In genomic region chr3:62875103-62876002, GRCh38 we compare ENCODE assay signal across 8 cellular contexts. TPM values are rescaled to one million over a fixed set of nuclear protein-coding genes. Genes with fewer than 3 reads are reported as not detected.
A peak's percentile ranks its signal among the peaks of the same experiment; 100 is the strongest.
DNase-seq lines count a peak whose midpoint lies in the region; ATAC-seq and TF ChIP-seq lines count a peak whose summit lies in the region.

Gene CADPS, minus strand, starts transcription at chr3:62875416. Its CDS starts 387 bp downstream, at chr3:62875029.

- H3K27ac ChIP-seq in osteoblast (ENCODE audit: low read depth, low read length) (no peak within 1 kb of the TSS), foreskin keratinocyte (no peak within 1 kb of the TSS)

- H3K27me3 ChIP-seq in osteoblast (ENCODE audit: insufficient read depth, low read length) (peaks cover 33% of the 10 kb centered on the region), foreskin keratinocyte (peaks cover 64% of the 10 kb centered on the region)

- no peak within 1 kb of the TSS for H3K4me2 ChIP-seq in osteoblast (ENCODE audit: insufficient read depth, low read length)

- no peaks in the 10 kb centered on the region for H4K20me1 ChIP-seq in osteoblast (ENCODE audit: insufficient read depth, low read length)

- no peaks in the 10 kb centered on the region for H3K36me3 ChIP-seq in osteoblast (ENCODE audit: insufficient read depth, low read length)

- DNase-seq in DMS79 (lab: John Stamatoyannopoulos, UW) = peak; percentile 19
- DNase-seq in NCI-H774 (lab: John Stamatoyannopoulos, UW) = peak; percentile 42
- DNase-seq in fibroblast of villous mesenchyme (ENCODE audit: low read depth) = peak; percentile 3
- DNase-seq in osteoblast (ENCODE audit: insufficient read length, low spot score, missing footprints) = peak; percentile 46
- no peak for DNase-seq in LoVo (ENCODE audit: low spot score)
- DNase-seq in foreskin keratinocyte = no peak
- no peak for DNase-seq in RPMI8226

- ATAC-seq in HG03571 (IDR thresholded peaks at IDR 0.05; ENCODE audit: unreplicated experiment) = no peak
- no peak for ATAC-seq in foreskin keratinocyte

- TF ChIP-seq CTCF in fibroblast of villous mesenchyme (IDR thresholded peaks at IDR 0.05; ENCODE audit: insufficient read depth, low read depth, low read length) (no peak), osteoblast (IDR thresholded peaks at IDR 0.05; ENCODE audit: extremely low read depth, low read depth, low read length) (no peak), foreskin keratinocyte (conservative IDR thresholded peaks at IDR 0.05) (no peak)

- H3K4me3 ChIP-seq in fibroblast of villous mesenchyme (ENCODE audit: low read depth, low read length) = peak within 1 kb of the TSS; percentile 42
- no peak within 1 kb of the TSS for H3K4me3 ChIP-seq in osteoblast (ENCODE audit: insufficient read depth, low read length)

- H3K9me3 ChIP-seq in osteoblast (ENCODE audit: low read depth, low read length) = no peaks in the 10 kb centered on the region

- H3K79me2 ChIP-seq in osteoblast (ENCODE audit: insufficient read depth, low read length) = no peaks in the 10 kb centered on the region

- H2AFZ ChIP-seq in osteoblast (ENCODE audit: low read length) = no peak within 1 kb of the TSS

- H3K4me1 ChIP-seq in osteoblast (ENCODE audit: insufficient read depth, low read length) = no peaks in the 10 kb centered on the region
- no peaks in the 10 kb centered on the region for H3K4me1 ChIP-seq in foreskin keratinocyte

RNA-seq across cellular contexts. Expression of gene CADPS, which starts in this region (rescaled TPM):
- 1.6 TPM in 1 of 2 replicates, not detected in the other for total RNA-seq in fibroblast of villous mesenchyme
- total RNA-seq in osteoblast = 3.2 TPM in 1 of 2 replicates, not detected in the other
- total RNA-seq in foreskin keratinocyte = 0.11 and 0.41 TPM in 2 replicates
- 0.15 and 0.17 TPM in 2 replicates for polyA plus RNA-seq in foreskin keratinocyte

Comparison
In these comparisons a context has a peak if more than half of its experiments do, and no peak if none do; other contexts are left out.
1. DNase-seq: peak in DMS79 (single experiment), NCI-H774 (single experiment), fibroblast of villous mesenchyme (single experiment) and osteoblast (single experiment); none in LoVo (single experiment), foreskin keratinocyte (0 of 2) and RPMI8226 (single experiment).